Comparison of ENCODE assay signal across 8 cellular contexts in genomic region chr17:46193246-46193625, GRCh38. TPM values are rescaled to one million over a fixed set of nuclear protein-coding genes. Genes with fewer than 3 reads are reported as not detected.
DNase-seq lines count a peak whose midpoint lies in the region; ATAC-seq and TF ChIP-seq lines count a peak whose summit lies in the region.

KANSL1 (minus strand) TSS chr17:46193429; CDS start chr17:46172143, 21,286 bp downstream.

- ATAC-seq in GM21619 (IDR thresholded peaks at IDR 0.05; ENCODE audit: unreplicated experiment) (peak; percentile 55), natural killer cell (peak; percentile 64 to 84 (median 69))
- peak; percentile 63 for ATAC-seq in activated T-helper 17 cell treated with anti-CD3 and anti-CD28 coated beads, Interleukin-2, amount 50 U/mL, for 72 hours (replicated peaks)

- no peaks in the 10 kb centered on the region for H3K27me3 Mint-ChIP-seq in activated T-helper 17 cell treated with anti-CD3 and anti-CD28 coated beads, Interleukin-2, amount 50 U/mL, for 72 hours
- H3K27me3 Mint-ChIP-seq in natural killer cell (ENCODE audit: low read depth in 2 of 2): no peaks in the 10 kb centered on the region

- TF ChIP-seq POLR2A in Peyer's patch (IDR thresholded peaks at IDR 0.05): peak in 1 of 2 donors; percentile 37

- no peaks in the 10 kb centered on the region for H3K9me3 ChIP-seq in Peyer's patch
- no peaks in the 10 kb centered on the region for H3K9me3 ChIP-seq in fibroblast of lung (ENCODE audit: control insufficient read depth, insufficient read depth, low read depth, low read length)

- TF ChIP-seq CTCF in Peyer's patch (IDR thresholded peaks at IDR 0.05) (peak in 5 of 6 experiments; percentile 30 to 91 (median 79)), fibroblast of lung (conservative IDR thresholded peaks at IDR 0.05 in 1 of 2, IDR thresholded peaks at IDR 0.05 in 1 of 2; ENCODE audit: low read depth in 1 of 2, low read length in 2 of 2) (peak in 1 of 2 donors; percentile 46), natural killer cell (IDR thresholded peaks at IDR 0.05) (peak; percentile 24)

- H3K79me2 ChIP-seq in fibroblast of lung (ENCODE audit: control insufficient read depth, insufficient read depth, low read length): peaks cover 68% of the 10 kb centered on the region

- peak within 1 kb of the TSS; percentile 72 to 100 (median 96) for H3K4me3 ChIP-seq in Peyer's patch
- H3K4me3 ChIP-seq in fibroblast of lung (replicated peaks in 1 of 4; ENCODE audit: control extremely low read depth in 1 of 4, insufficient read depth in 1 of 4, low read depth in 3 of 4, low read length in 4 of 4): peak within 1 kb of the TSS; percentile 85 to 97 (median 93)

- H3K27ac ChIP-seq in Peyer's patch (peak within 1 kb of the TSS; percentile 98 to 100 (median 100)), fibroblast of lung (ENCODE audit: insufficient read depth, low read length) (peak within 1 kb of the TSS; percentile 85)

- peak within 1 kb of the TSS; percentile 80 for H2AFZ ChIP-seq in fibroblast of lung (ENCODE audit: low read length)

- H3K36me3 ChIP-seq in Peyer's patch (no peaks in the 10 kb centered on the region), fibroblast of lung (ENCODE audit: control insufficient read depth, insufficient read depth, low read length) (no peaks in the 10 kb centered on the region)

- intact Hi-C loops in natural killer cell (cut with micrococcal nuclease): loop anchor here (5.0 to 10.0 kb wide), 4 partner anchors 56 to 1048 kb away; partner anchors contain the start of gene HEXIM1

- H4K20me1 ChIP-seq in fibroblast of lung (ENCODE audit: control insufficient read depth, extremely low read depth, insufficient read depth, low read length): no peaks in the 10 kb centered on the region

- H3K4me1 Mint-ChIP-seq in activated T-helper 17 cell treated with anti-CD3 and anti-CD28 coated beads, Interleukin-2, amount 50 U/mL, for 72 hours: peaks cover 47% of the 10 kb centered on the region
- H3K4me1 Mint-ChIP-seq in natural killer cell: peaks cover 54 to 56% of the 10 kb centered on the region in 2 donors

- peak; percentile 93 for DNase-seq in DMS53 treated with DMSO at 0.1 percent for 48 hours (lab: John Stamatoyannopoulos, UW; ENCODE audit: unreplicated experiment)
- peak; percentile 77 for DNase-seq in KG1 (lab: John Stamatoyannopoulos, UW)
- peak; percentile 80 to 92 (median 88) for DNase-seq in Peyer's patch
- DNase-seq in fibroblast of lung (ENCODE audit: low read depth in 2 of 2): peak; percentile 90 to 94
- no peak for DNase-seq in natural killer cell
- DNase-seq in stimulated activated naive CD4-positive, alpha-beta T cell treated with Interleukin-2 at 50 U/mL for 16 hours (lab: John Stamatoyannopoulos, UW): peak; percentile 90

- peak within 1 kb of the TSS; percentile 87 for H3K9ac ChIP-seq in fibroblast of lung (ENCODE audit: insufficient read depth, low read length)

- H3K36me3 Mint-ChIP-seq in activated T-helper 17 cell treated with anti-CD3 and anti-CD28 coated beads, Interleukin-2, amount 50 U/mL, for 72 hours (ENCODE audit: low read depth): peaks cover 32% of the 10 kb centered on the region
- no peaks in the 10 kb centered on the region for H3K36me3 Mint-ChIP-seq in natural killer cell

- H3K4me1 ChIP-seq in Peyer's patch (peaks cover 0 to 40% (median 6%) of the 10 kb centered on the region in 4 donors), fibroblast of lung (ENCODE audit: control insufficient read depth, extremely low read depth, insufficient read depth, low read length) (peaks cover 11% of the 10 kb centered on the region)

- no peaks in the 10 kb centered on the region for H3K27me3 ChIP-seq in Peyer's patch
- H3K27me3 ChIP-seq in fibroblast of lung (ENCODE audit: control insufficient read depth, insufficient read depth, low read length): no peaks in the 10 kb centered on the region

- H3K27ac Mint-ChIP-seq in activated T-helper 17 cell treated with anti-CD3 and anti-CD28 coated beads, Interleukin-2, amount 50 U/mL, for 72 hours: peak within 1 kb of the TSS; percentile 88
- peak within 1 kb of the TSS; percentile 95 to 99 for H3K27ac Mint-ChIP-seq in natural killer cell

- H3K4me3 Mint-ChIP-seq in activated T-helper 17 cell treated with anti-CD3 and anti-CD28 coated beads, Interleukin-2, amount 50 U/mL, for 72 hours: peak within 1 kb of the TSS; percentile 94
- peak within 1 kb of the TSS; percentile 98 for H3K4me3 Mint-ChIP-seq in natural killer cell

- H3K4me2 ChIP-seq in fibroblast of lung (ENCODE audit: extremely low read depth, insufficient read depth, low read length): peak within 1 kb of the TSS; percentile 89

- H3K9me3 Mint-ChIP-seq in activated T-helper 17 cell treated with anti-CD3 and anti-CD28 coated beads, Interleukin-2, amount 50 U/mL, for 72 hours: no peaks in the 10 kb centered on the region
- H3K9me3 Mint-ChIP-seq in natural killer cell: no peaks in the 10 kb centered on the region

RNA-seq across cellular contexts. Expression of gene KANSL1, which starts in this region (rescaled TPM):
- 100 to 1,000 TPM in 3 of 4 donors, 10 to 100 TPM in 1; 97.6 to 328 (median 141) TPM for total RNA-seq in Peyer's patch
- 100 to 1,000 TPM in 1 of 2 donors, 10 to 100 TPM in 1; 83.6 to 170 TPM for total RNA-seq in activated T-helper 17 cell treated with anti-CD3 and anti-CD28 coated beads, Interleukin-2, amount 50 U/mL, for 72 hours
- total RNA-seq in fibroblast of lung: 55.5 and 78.6 TPM in 2 replicates
- 8.4 and 11.1 TPM in 2 replicates for polyA plus RNA-seq in fibroblast of lung
- polyA plus RNA-seq in fibroblast of lung (2012): 10.7 and 12.4 TPM in 2 replicates
- 59.3 and 92.5 TPM in 2 replicates for polyA minus RNA-seq in fibroblast of lung (ENCODE audit: low replicate concordance)
- 100 to 1,000 TPM; 202 to 240 (median 220) TPM for total RNA-seq in natural killer cell
